Comparison of ENCODE assay signal across 11 cellular contexts in the genomic region with DNA sequence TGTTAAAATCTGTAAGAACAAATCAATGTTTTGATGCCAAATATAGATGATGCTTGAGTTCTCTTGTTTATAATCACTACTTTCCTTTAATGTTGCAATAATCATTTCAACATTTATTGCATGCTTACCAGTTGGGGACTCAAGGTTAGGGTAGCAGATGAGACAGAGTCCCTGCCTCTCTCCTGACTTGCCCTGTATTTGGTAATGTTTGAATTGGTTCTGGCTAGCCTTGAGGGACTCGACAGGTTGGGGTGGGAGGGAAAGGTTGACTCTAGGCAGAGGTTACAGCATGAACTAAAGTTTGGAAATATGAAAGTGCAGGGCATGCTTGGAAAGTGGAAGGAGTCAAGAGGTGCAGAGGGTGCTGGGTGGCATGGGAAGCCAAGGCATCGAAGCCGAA. TPM values are rescaled to one million over a fixed set of nuclear protein-coding genes. Genes with fewer than 3 reads are reported as not detected.
DNase-seq lines count a peak whose midpoint lies in the region; ATAC-seq and TF ChIP-seq lines count a peak whose summit lies in the region.
"Had no signal": no experiment of that assay in that cellular context is flagged by ENCODE, and none has a peak within 500 bp of the region (broad histone marks: within the 10 kb centered on the region; RNA-seq: fewer than 3 reads in every experiment).

No MANE protein-coding gene starts in this region.

- peaks cover 36% of the 10 kb centered on the region for H4K20me1 ChIP-seq in OCI-LY7 (ENCODE audit: insufficient read depth, low read length)

- H3K27ac ChIP-seq in OCI-LY7 (ENCODE audit: low read depth, low read length, poor library complexity, severe bottlenecking) (no peak overlapping the region), esophagus muscularis mucosa (replicated peaks in 1 of 4) (peak overlapping the region; percentile 93 to 95 (median 94)), trophoblast cell (ENCODE audit: low read depth, low read length) (no peak overlapping the region), Peyer's patch (no peak overlapping the region)

- H3K14ac ChIP-seq in trophoblast cell (ENCODE audit: low read length), result no peak overlapping the region

- no peaks in the 10 kb centered on the region for H3K9me2 ChIP-seq in OCI-LY7 (ENCODE audit: insufficient read depth, low read length)

- no peak overlapping the region for H3K9ac ChIP-seq in trophoblast cell (ENCODE audit: low read length)

- H2AK5ac ChIP-seq in trophoblast cell (ENCODE audit: low read length), result no peak overlapping the region

- TF ChIP-seq CTCF in GM12865 (IDR thresholded peaks at IDR 0.05; ENCODE audit: insufficient read depth, low read depth, low read length, missing control alignments) (no peak), OCI-LY7 (conservative IDR thresholded peaks at IDR 0.05; ENCODE audit: low read length) (no peak), esophagus muscularis mucosa (IDR thresholded peaks at IDR 0.05) (no peak), Peyer's patch (IDR thresholded peaks at IDR 0.05) (no peak)

- H3K4me1 ChIP-seq in OCI-LY7 (ENCODE audit: insufficient read depth, low read length, poor library complexity, severe bottlenecking) (peaks cover 22% of the 10 kb centered on the region), esophagus muscularis mucosa (peaks cover 54 to 75% (median 72%) of the 10 kb centered on the region in 4 donors), trophoblast cell (ENCODE audit: control insufficient read depth in 1 of 2, insufficient read depth in 2 of 2, low read length in 2 of 2) (peaks cover 0 to 5% of the 10 kb centered on the region in 2 experiments), Peyer's patch (peaks cover 0 to 37% (median 7%) of the 10 kb centered on the region in 4 donors)

- POLR2A ChIA-PET in OCI-LY7 (lab: Charles Lee), result interaction anchor here (0.7 kb wide), 1 partner anchor 346 kb away, joined by 3 read pairs; no protein-coding TSS in a partner anchor

- H3K4me3 ChIP-seq in GM12865 (ENCODE audit: low read depth, low read length) (peak overlapping the region; percentile 72; the same call in 1 of the 2 replicates), OCI-LY7 (ENCODE audit: low read depth, low read length, poor library complexity, severe bottlenecking) (peak overlapping the region; percentile 93), esophagus muscularis mucosa (peak overlapping the region; percentile 88 to 91 (median 88)), trophoblast cell (ENCODE audit: low read depth, low read length) (no peak overlapping the region), Peyer's patch (peak overlapping the region in 1 of 4 donors; percentile 13)

- no peak overlapping the region for H4K12ac ChIP-seq in trophoblast cell (ENCODE audit: low read depth, low read length)

- H3K18ac ChIP-seq in trophoblast cell (ENCODE audit: low read length), result no peak overlapping the region

- peak overlapping the region; percentile 64 for H3K4ac ChIP-seq in trophoblast cell (ENCODE audit: low read depth, low read length)

- TF ChIP-seq POLR2A in esophagus muscularis mucosa (IDR thresholded peaks at IDR 0.05; ENCODE audit: low read depth), result no peak
- no peak for TF ChIP-seq POLR2A in Peyer's patch (IDR thresholded peaks at IDR 0.05)

- BruUV-seq in OCI-LY7 (replicated peaks; lab: Mats Ljungman, UMichigan), result no TSS peak

- H3K27me3 ChIP-seq in esophagus muscularis mucosa (no peaks in the 10 kb centered on the region), trophoblast cell (ENCODE audit: insufficient read depth, low read length) (no peaks in the 10 kb centered on the region), Peyer's patch (no peaks in the 10 kb centered on the region)
- H3K27me3 ChIP-seq: right atrium auricular region, testis had no signal

- no peak for DNase-seq in GM12865 (ENCODE audit: low read depth)
- no peak for DNase-seq in OCI-LY7 (ENCODE audit: low spot score)
- no peak for DNase-seq in esophagus muscularis mucosa (ENCODE audit: extremely low spot score)
- DNase-seq in trophoblast cell, result no peak
- no peak for DNase-seq in Peyer's patch
- DNase-seq in amniotic stem cell (lab: John Stamatoyannopoulos, UW), result no peak
- DNase-seq: activated CD8-positive, alpha-beta memory T cell treated with anti-CD3 and anti-CD28 coated beads for 24 hours; testis had no signal

- H3K23ac ChIP-seq in trophoblast cell (ENCODE audit: low read length), result peak overlapping the region; percentile 80

- H2BK120ac ChIP-seq in trophoblast cell (ENCODE audit: insufficient read depth, low read length, poor library complexity), result no peak overlapping the region

- H2BK5ac ChIP-seq in trophoblast cell (ENCODE audit: low read depth, low read length, poor library complexity), result no peak overlapping the region

- H2BK12ac ChIP-seq in trophoblast cell (ENCODE audit: low read length), result no peak overlapping the region

- no peak for TF ChIP-seq EP300 in esophagus muscularis mucosa (IDR thresholded peaks at IDR 0.05)

- H3K9me3 ChIP-seq in OCI-LY7 (ENCODE audit: low read length) (no peaks in the 10 kb centered on the region), esophagus muscularis mucosa (no peaks in the 10 kb centered on the region), trophoblast cell (ENCODE audit: insufficient read depth, low read depth, low read length) (no peaks in the 10 kb centered on the region), Peyer's patch (no peaks in the 10 kb centered on the region)
- H3K9me3 ChIP-seq: right atrium auricular region, testis had no signal

- intact Hi-C loops in OCI-LY7 (cut with micrococcal nuclease; ENCODE audit: unreplicated experiment), result no loop called here
- intact Hi-C loops in esophagus muscularis mucosa (cut with DNase I), result no loop called here

- no peak overlapping the region for H4K8ac ChIP-seq in trophoblast cell (ENCODE audit: low read depth, low read length)

- H2AFZ ChIP-seq in OCI-LY7 (ENCODE audit: low read length) (no peak overlapping the region), trophoblast cell (ENCODE audit: insufficient read depth, low read length, poor library complexity) (no peak overlapping the region)

- H3K36me3 ChIP-seq in OCI-LY7 (ENCODE audit: insufficient read depth, low read length), result no peaks in the 10 kb centered on the region
- no peaks in the 10 kb centered on the region for H3K36me3 ChIP-seq in esophagus muscularis mucosa
- H3K36me3 ChIP-seq in trophoblast cell (ENCODE audit: control insufficient read depth in 1 of 2, insufficient read depth in 2 of 2, low read length in 2 of 2), result no peaks in the 10 kb centered on the region
- no peaks in the 10 kb centered on the region for H3K36me3 ChIP-seq in Peyer's patch
- H3K36me3 ChIP-seq: right atrium auricular region had no signal

- no peak overlapping the region for H4K91ac ChIP-seq in trophoblast cell (ENCODE audit: low read depth, low read length)

- ATAC-seq in GM21786 (IDR thresholded peaks at IDR 0.05; ENCODE audit: unreplicated experiment) (no peak), HG03135 (IDR thresholded peaks at IDR 0.05; ENCODE audit: unreplicated experiment) (no peak)

- H3K79me1 ChIP-seq in trophoblast cell (ENCODE audit: low read length), result peaks cover 9% of the 10 kb centered on the region

- H3K79me2 ChIP-seq in OCI-LY7 (ENCODE audit: insufficient read depth, low read depth, low read length), result peaks cover 60% of the 10 kb centered on the region
- peaks cover 31% of the 10 kb centered on the region for H3K79me2 ChIP-seq in trophoblast cell (ENCODE audit: control insufficient read depth, insufficient read depth, low read length, poor library complexity)

- H3K4me2 ChIP-seq in OCI-LY7 (ENCODE audit: low read length) (peak overlapping the region; percentile 90), trophoblast cell (ENCODE audit: low read length) (peak overlapping the region; percentile 42)

- WGBS in esophagus muscularis mucosa, result 83% methylated on average over 3 of the region's 3 CpGs
- no CpG with 5 or more reads among the region's 3 CpGs for WGBS in trophoblast cell (ENCODE audit: extremely low coverage, insufficient coverage, insufficient read length)

- CTCF ChIA-PET in OCI-LY7 (lab: Charles Lee; ENCODE audit: unreplicated experiment), result no interaction called here

RNA-seq across cellular contexts. Expression of gene SEC24B, which starts 2.0 kb away (rescaled TPM):
- total RNA-seq in OCI-LY7 (2014; rRNA removed; shearing (Covaris generic)), result 8.7 and 13.1 TPM in 2 replicates
- 26.3 and 28.6 TPM in 2 replicates for total RNA-seq in OCI-LY7 (2022)
- total RNA-seq in esophagus muscularis mucosa, result 10 to 100 TPM; 34.5 to 46.5 (median 37.0) TPM
- polyA plus RNA-seq in trophoblast cell (2013), result 24.1 and 24.9 TPM in 2 replicates
- 10 to 100 TPM; 24.4 to 40.4 (median 34.9) TPM for total RNA-seq in Peyer's patch

Comparison
In these comparisons a context has a peak if more than half of its experiments do, and no peak if none do; other contexts are left out.
1. H3K27ac ChIP-seq: peak in esophagus muscularis mucosa (4 of 4); none in OCI-LY7 (single experiment), trophoblast cell (single experiment) and Peyer's patch (0 of 4).